In genomic region chr9:4137755-4138154, GRCh38 we compare ENCODE assay signal across 12 cellular contexts.
DNase-seq lines count a peak whose midpoint lies in the region; ATAC-seq and TF ChIP-seq lines count a peak whose summit lies in the region.
"Had no signal": no experiment of that assay in that cellular context is flagged by ENCODE, and none has a peak within 500 bp of the region (broad histone marks: within the 10 kb centered on the region; RNA-seq: fewer than 3 reads in every experiment).

No MANE protein-coding gene starts in this region.

- intact Hi-C loops in body of pancreas (cut with DNase I) = no loop called here

- H3K4me3 ChIP-seq in body of pancreas = no peak overlapping the region

- H3K4me1 ChIP-seq in body of pancreas = peaks cover 21% of the 10 kb centered on the region

- DNase-seq in AG08396 (ENCODE audit: low spot score) = peak; percentile 35
- peak; percentile 65 for DNase-seq in HT1080 (ENCODE audit: low read depth)
- DNase-seq in body of pancreas = no peak
- DNase-seq in left kidney (ENCODE audit: low read depth, low spot score) = peak; percentile 46
- no peak for DNase-seq in NCI-H1105 treated with DMSO at 0.1 percent for 48 hours (lab: John Stamatoyannopoulos, UW)
- DNase-seq in hippocampal formation (lab: John Stamatoyannopoulos, UW) = no peak
- DNase-seq in effector CD8-positive, alpha-beta T cell (lab: John Stamatoyannopoulos, UW) = no peak
- no peak for DNase-seq in HEK293T (ENCODE audit: extremely low spot score)
- DNase-seq: activated CD8-positive, alpha-beta memory T cell treated with anti-CD3 and anti-CD28 coated beads, Interleukin-2, amount 50 U/mL, for 48 hours; CD8-positive, alpha-beta memory T cell; central memory CD4-positive, alpha-beta T cell; NCI-H524 treated with DMSO at 0.1 percent for 48 hours had no signal

- H3K9me3 ChIP-seq in body of pancreas = no peaks in the 10 kb centered on the region

- CTCF ChIA-PET in HEK293T (lab: Yijun Ruan, JAX) = no interaction called here

- no peaks in the 10 kb centered on the region for H3K36me3 ChIP-seq in body of pancreas (replicated peaks in 1 of 2; ENCODE audit: insufficient read depth in 1 of 2, low read depth in 2 of 2)

- H3K27ac ChIP-seq in body of pancreas = peak overlapping the region; percentile 26 to 76 (median 58)

- TF ChIP-seq POLR2A in body of pancreas (IDR thresholded peaks at IDR 0.05) = no peak

- POLR2A ChIA-PET in HEK293T (lab: Yijun Ruan, JAX) = no interaction called here

- 3 to 11% methylated on average over 1 of the region's 1 CpG for WGBS in body of pancreas, 2 donors

- H3K27me3 ChIP-seq in body of pancreas = no peaks in the 10 kb centered on the region

- no peak for TF ChIP-seq CTCF in body of pancreas (IDR thresholded peaks at IDR 0.05)

- ATAC-seq in body of pancreas = peak; percentile 10

TF ChIP-seq in HEK293T, 16 proteins besides CTCF, POLR2A, EP300 and RAD21:
- TF ChIP-seq PKNOX1 (IDR thresholded peaks at IDR 0.05) = no peak
- TF ChIP-seq FOXM1 (IDR thresholded peaks at IDR 0.05; ENCODE audit: borderline replicate concordance) = no peak
- TF ChIP-seq SUZ12 (IDR thresholded peaks at IDR 0.05) = no peak
- no peak for TF ChIP-seq TARDBP (IDR thresholded peaks at IDR 0.05)
TF ChIP-seq in HEK293T: peak in this region for 0.

Comparison
In these comparisons a context has a peak if more than half of its experiments do, and no peak if none do; other contexts are left out.
1. DNase-seq: peak in AG08396 (single experiment), HT1080 (single experiment) and left kidney (single experiment); none in body of pancreas (0 of 4), NCI-H1105 treated with DMSO at 0.1 percent for 48 hours (single experiment), hippocampal formation (0 of 2), effector CD8-positive, alpha-beta T cell (single experiment) and HEK293T (single experiment).